ENCODE assay signal across 13 cellular contexts in genomic region chr1:228014235-228014930, GRCh38. TPM values are rescaled to one million over a fixed set of nuclear protein-coding genes. Genes with fewer than 3 reads are reported as not detected.
DNase-seq lines count a peak whose midpoint lies in the region; ATAC-seq, FAIRE-seq and TF ChIP-seq lines count a peak whose summit lies in the region.
"Had no signal": no experiment of that assay in that cellular context is flagged by ENCODE, and none has a peak within 500 bp of the region (broad histone marks: within the 10 kb centered on the region; RNA-seq: fewer than 3 reads in every experiment).

No MANE protein-coding gene starts in this region.

- no peak overlapping the region for H3K9ac ChIP-seq in Karpas-422 (ENCODE audit: low read length)

- POLR2A ChIA-PET in HEK293 (lab: Yijun Ruan, JAX), result no interaction called here

- no peaks in the 10 kb centered on the region for H3K36me3 ChIP-seq in BE2C
- H3K36me3 ChIP-seq in HEK293 (ENCODE audit: control insufficient read depth in 2 of 2, insufficient read depth in 1 of 2, low read length in 2 of 2), result no peaks in the 10 kb centered on the region
- H3K36me3 ChIP-seq in bronchial epithelial cell (ENCODE audit: control insufficient read depth, insufficient read depth, low read length), result no peaks in the 10 kb centered on the region
- no peaks in the 10 kb centered on the region for H3K36me3 ChIP-seq in Karpas-422 (ENCODE audit: insufficient read depth, low read length)

- CTCF ChIA-PET in HEK293 (lab: Yijun Ruan, JAX), result interaction anchor here (0.6 to 3.8 kb wide), 2 partner anchors 11 to 700 kb away, joined by 3 to 14 read pairs; no protein-coding TSS in a partner anchor

- H3K4me3 ChIP-seq in BE2C (ENCODE audit: low read depth, low read length) (no peak overlapping the region), HEK293 (ENCODE audit: low read depth, low read length) (no peak overlapping the region), bronchial epithelial cell (ENCODE audit: low read depth, low read length) (no peak overlapping the region), Karpas-422 (ENCODE audit: low read length) (no peak overlapping the region)
- H3K4me3 ChIP-seq: skin epidermis had no signal

- H3K27me3 ChIP-seq in BE2C, result peaks cover 8% of the 10 kb centered on the region
- peaks cover 6% of the 10 kb centered on the region for H3K27me3 ChIP-seq in bronchial epithelial cell (ENCODE audit: control insufficient read depth, insufficient read depth, low read length)
- H3K27me3 ChIP-seq in Karpas-422 (ENCODE audit: low read length), result no peaks in the 10 kb centered on the region; the same call in 1 of the 2 replicates

- H2AFZ ChIP-seq in Karpas-422 (ENCODE audit: low read length), result no peak overlapping the region

- no peaks in the 10 kb centered on the region for H3K9me2 ChIP-seq in Karpas-422 (replicated peaks; ENCODE audit: insufficient read depth, low read length)

- TF ChIP-seq CTCF in BE2C (IDR thresholded peaks at IDR 0.05; ENCODE audit: low read depth, low read length), result no peak
- TF ChIP-seq CTCF in HEK293 (tag by site-specific recombination; IDR thresholded peaks at IDR 0.05), result no peak
- no peak for TF ChIP-seq CTCF in bronchial epithelial cell (IDR thresholded peaks at IDR 0.05; ENCODE audit: insufficient read depth, low read length, severe bottlenecking)

- peaks cover 20% of the 10 kb centered on the region for H3K4me1 ChIP-seq in BE2C
- H3K4me1 ChIP-seq in HEK293 (ENCODE audit: control insufficient read depth, insufficient read depth, low read length), result no peaks in the 10 kb centered on the region
- peaks cover 15% of the 10 kb centered on the region for H3K4me1 ChIP-seq in Karpas-422 (ENCODE audit: low read length)

- no peak for ATAC-seq in HG03460 (IDR thresholded peaks at IDR 0.05; ENCODE audit: unreplicated experiment)
- ATAC-seq in HG03520 (IDR thresholded peaks at IDR 0.05; ENCODE audit: unreplicated experiment), result no peak

- DNase-seq in BE2C, result peak; percentile 72
- DNase-seq in bronchial epithelial cell (ENCODE audit: low read depth), result peak; percentile 85
- DNase-seq in mesenteric fat pad (ENCODE audit: low spot score), result peak; percentile 37
- no peak for DNase-seq in stimulated activated CD4-positive, alpha-beta T cell treated with anti-CD3 and anti-CD28 coated beads, Interleukin-15, amount 100 ng/mL, for 24 hours
- no peak for DNase-seq in Karpas-422
- DNase-seq: NK-92 treated with Interleukin-12 subunit alpha and Interleukin-12 subunit beta, amount 100 ng/mL, for 24 hours; stimulated activated CD8-positive, alpha-beta memory T cell treated with anti-CD3 and anti-CD28 coated beads, Interleukin-4, amount 100 ng/mL, for 48 hours had no signal

- no peak overlapping the region for H3K27ac ChIP-seq in HEK293 (ENCODE audit: extremely low read depth, low read depth, low read length)
- no peak overlapping the region for H3K27ac ChIP-seq in Karpas-422 (ENCODE audit: low read length)
- H3K27ac ChIP-seq: skin epidermis had no signal

- H3K4me2 ChIP-seq in Karpas-422 (ENCODE audit: low read depth, low read length, poor library complexity, severe bottlenecking), result no peak overlapping the region

- no peaks in the 10 kb centered on the region for H4K20me1 ChIP-seq in Karpas-422 (ENCODE audit: insufficient read depth, low read depth, low read length)

- no peaks in the 10 kb centered on the region for H3K9me3 ChIP-seq in BE2C
- no peaks in the 10 kb centered on the region for H3K9me3 ChIP-seq in HEK293 (ENCODE audit: control insufficient read depth, insufficient read depth, low read depth, low read length)
- no peaks in the 10 kb centered on the region for H3K9me3 ChIP-seq in Karpas-422 (ENCODE audit: low read length)

- no peaks in the 10 kb centered on the region for H3K79me2 ChIP-seq in Karpas-422 (ENCODE audit: low read length)

- peak; percentile 68 for FAIRE-seq in bronchial epithelial cell (lab: Jason Lieb, UNC)

TF ChIP-seq in HEK293, 187 proteins besides CTCF, POLR2A, EP300 and RAD21 (continues in another document):
- TF ChIP-seq ZNF791 (tag by site-specific recombination; IDR thresholded peaks at IDR 0.05) (no peak), ZNF488 (tag by site-specific recombination; IDR thresholded peaks at IDR 0.05) (no peak), WT1 (tag by site-specific recombination; IDR thresholded peaks at IDR 0.05) (no peak), ZNF202 (tag by site-specific recombination; IDR thresholded peaks at IDR 0.05; ENCODE audit: borderline replicate concordance) (no peak), ZNF692 (tag by site-specific recombination; IDR thresholded peaks at IDR 0.05) (no peak), ZNF777 (tag by site-specific recombination; IDR thresholded peaks at IDR 0.05; ENCODE audit: borderline replicate concordance) (no peak), ZSCAN16 (tag by site-specific recombination; IDR thresholded peaks at IDR 0.05) (no peak), YY1 (tag by site-specific recombination; IDR thresholded peaks at IDR 0.05) (0 out of 2 replicates have a peak, but pooled peaks have one; percentile 47), ZNF621 (tag by site-specific recombination; IDR thresholded peaks at IDR 0.05) (no peak), ZNF580 (tag by site-specific recombination; IDR thresholded peaks at IDR 0.05) (no peak), HOXC10 (CRISPR knock-in tag; IDR thresholded peaks at IDR 0.05) (no peak), ZFP3 (tag by site-specific recombination; IDR thresholded peaks at IDR 0.05; ENCODE audit: low read depth) (no peak), ZBTB17 (tag by site-specific recombination; IDR thresholded peaks at IDR 0.05) (no peak), ZNF362 (tag by site-specific recombination; IDR thresholded peaks at IDR 0.05) (no peak), ZIC2 (tag by site-specific recombination; IDR thresholded peaks at IDR 0.05) (no peak), BCL11B (tag by site-specific recombination; IDR thresholded peaks at IDR 0.05; ENCODE audit: low read depth) (no peak), ZNF624 (tag by site-specific recombination; IDR thresholded peaks at IDR 0.05) (no peak), GLIS2 (tag by site-specific recombination; IDR thresholded peaks at IDR 0.05) (peak; percentile 42; the same call in 1 of the 2 replicates), ZNF843 (tag by site-specific recombination; IDR thresholded peaks at IDR 0.05) (no peak), ZBTB48 (tag by site-specific recombination; IDR thresholded peaks at IDR 0.05) (peak; percentile 72), ZBTB8A (tag by site-specific recombination; IDR thresholded peaks at IDR 0.05) (no peak), PRDM1 (tag by site-specific recombination; IDR thresholded peaks at IDR 0.05) (no peak), ZNF449 (tag by site-specific recombination; IDR thresholded peaks at IDR 0.05) (no peak)

RNA-seq across cellular contexts. Expression of gene WNT3A, which starts 7.6 kb away (rescaled TPM):
- polyA plus RNA-seq in BE2C (2012; ENCODE audit: insufficient read depth, insufficient read length, low read depth), result not detected
- not detected in 2 replicates for total RNA-seq in bronchial epithelial cell
- not detected for total RNA-seq in mesenteric fat pad
- not detected in 2 replicates for total RNA-seq in Karpas-422 (2014; rRNA removed; shearing (Covaris generic); ENCODE audit: low replicate concordance)
- total RNA-seq: glomerular endothelial cell, mononuclear cell had no signal

Comparison
In these comparisons a context has a peak if more than half of its experiments do, and no peak if none do; other contexts are left out.
1. DNase-seq: peak in BE2C (single experiment), bronchial epithelial cell (single experiment) and mesenteric fat pad (single experiment); none in stimulated activated CD4-positive, alpha-beta T cell treated with anti-CD3 and anti-CD28 coated beads, Interleukin-15, amount 100 ng/mL, for 24 hours (single experiment) and Karpas-422 (single experiment).